In the genomic region with DNA sequence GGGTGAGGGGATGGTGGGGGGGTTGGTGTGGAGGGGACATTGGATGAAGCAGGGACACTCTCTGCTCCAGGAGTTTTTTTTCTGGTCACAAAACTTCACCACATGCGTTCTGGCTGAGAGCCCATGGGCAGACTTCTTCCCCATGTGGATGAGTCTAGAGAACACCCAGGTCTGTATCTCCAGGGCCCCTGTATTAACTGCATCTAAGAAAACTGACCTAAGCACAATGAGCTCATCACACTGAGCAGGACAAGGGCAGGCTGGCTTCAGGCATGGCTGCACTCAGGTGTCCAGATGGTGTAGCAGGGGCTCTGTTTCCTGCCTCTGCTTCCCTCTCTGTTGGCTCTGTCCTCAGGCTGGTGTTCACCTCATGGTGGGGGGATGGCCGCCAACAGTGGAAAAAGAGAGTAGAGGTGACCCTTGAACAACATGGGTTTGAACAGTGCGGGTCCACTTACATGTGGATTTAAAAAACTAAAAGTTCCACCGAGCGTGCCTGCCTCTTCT, we compare ENCODE assay signal across 18 cellular contexts.
"Had no signal": no experiment of that assay in that cellular context is flagged by ENCODE, and none has a peak within 500 bp of the region (broad histone marks: within the 10 kb centered on the region; RNA-seq: fewer than 3 reads in every experiment).

No MANE protein-coding gene starts in this region.

- H3K4me1 Mint-ChIP-seq: immature natural killer cell; naive thymus-derived CD4-positive, alpha-beta T cell; stimulated activated naive B cell treated with anti-CD40 and anti-IgM and Interleukin-4, amounts not matched to agents 10 μg/mL and 1 μg/mL and 100 μg/mL, for 72 hours; stimulated activated naive CD8-positive, alpha-beta T cell treated with anti-CD3 and anti-CD28 coated beads, Interleukin-15, amount 100 ng/mL, for 72 hours had no signal

- H3K27me3 ChIP-seq: right atrium auricular region, testis, transverse colon had no signal

- H3K27ac ChIP-seq: neutrophil, right atrium auricular region, spleen, testis, transverse colon had no signal

- DNase-seq: effector memory CD4-positive, alpha-beta T cell; glutamatergic neuron; immature natural killer cell; kidney; naive thymus-derived CD4-positive, alpha-beta T cell; nephron progenitor cell; posterior cingulate gyrus; spleen; stimulated activated CD4-positive, alpha-beta T cell treated with anti-CD3 and anti-CD28 coated beads, Interleukin-15, amount 100 ng/mL, for 24 hours; stimulated activated CD4-positive, alpha-beta T cell treated with anti-CD3 and anti-CD28 coated beads, Interleukin-1b, Interleukin-23, amount 100 ng/mL, for 48 hours; stimulated activated CD4-positive, alpha-beta T cell treated with anti-CD3 and anti-CD28 coated beads, Interleukin-4, amount 100 ng/mL, for 24 hours; stimulated activated naive B cell treated with anti-CD40 and anti-IgM and Interleukin-4, amounts not matched to agents 10 μg/mL and 1 μg/mL and 100 μg/mL, for 72 hours; stimulated activated naive CD8-positive, alpha-beta T cell treated with anti-CD3 and anti-CD28 coated beads, Interleukin-15, amount 100 ng/mL, for 72 hours; testis; transverse colon had no signal

- H3K4me1 ChIP-seq: right atrium auricular region, spleen, transverse colon had no signal

- H3K27ac Mint-ChIP-seq: immature natural killer cell; naive thymus-derived CD4-positive, alpha-beta T cell; stimulated activated naive B cell treated with anti-CD40 and anti-IgM and Interleukin-4, amounts not matched to agents 10 μg/mL and 1 μg/mL and 100 μg/mL, for 72 hours; stimulated activated naive CD8-positive, alpha-beta T cell treated with anti-CD3 and anti-CD28 coated beads, Interleukin-15, amount 100 ng/mL, for 72 hours had no signal

- H3K4me3 ChIP-seq: right atrium auricular region, spleen, testis, transverse colon had no signal

- ATAC-seq: esophagus mucosa; naive thymus-derived CD4-positive, alpha-beta T cell; stimulated activated naive B cell treated with anti-CD40 and anti-IgM and Interleukin-4, amounts not matched to agents 10 μg/mL and 1 μg/mL and 100 μg/mL, for 72 hours; stimulated activated naive CD8-positive, alpha-beta T cell treated with anti-CD3 and anti-CD28 coated beads, Interleukin-15, amount 100 ng/mL, for 72 hours had no signal

- H3K4me3 Mint-ChIP-seq: immature natural killer cell; naive thymus-derived CD4-positive, alpha-beta T cell; nephron progenitor cell; stimulated activated naive B cell treated with anti-CD40 and anti-IgM and Interleukin-4, amounts not matched to agents 10 μg/mL and 1 μg/mL and 100 μg/mL, for 72 hours; stimulated activated naive CD8-positive, alpha-beta T cell treated with anti-CD3 and anti-CD28 coated beads, Interleukin-15, amount 100 ng/mL, for 72 hours had no signal

- H3K9me3 ChIP-seq: neutrophil, testis, transverse colon had no signal

- H3K36me3 Mint-ChIP-seq: immature natural killer cell had no signal

- H3K36me3 ChIP-seq: neutrophil, right atrium auricular region, spleen, transverse colon had no signal
